ENCODE assay signal across 13 cellular contexts in the genomic region with DNA sequence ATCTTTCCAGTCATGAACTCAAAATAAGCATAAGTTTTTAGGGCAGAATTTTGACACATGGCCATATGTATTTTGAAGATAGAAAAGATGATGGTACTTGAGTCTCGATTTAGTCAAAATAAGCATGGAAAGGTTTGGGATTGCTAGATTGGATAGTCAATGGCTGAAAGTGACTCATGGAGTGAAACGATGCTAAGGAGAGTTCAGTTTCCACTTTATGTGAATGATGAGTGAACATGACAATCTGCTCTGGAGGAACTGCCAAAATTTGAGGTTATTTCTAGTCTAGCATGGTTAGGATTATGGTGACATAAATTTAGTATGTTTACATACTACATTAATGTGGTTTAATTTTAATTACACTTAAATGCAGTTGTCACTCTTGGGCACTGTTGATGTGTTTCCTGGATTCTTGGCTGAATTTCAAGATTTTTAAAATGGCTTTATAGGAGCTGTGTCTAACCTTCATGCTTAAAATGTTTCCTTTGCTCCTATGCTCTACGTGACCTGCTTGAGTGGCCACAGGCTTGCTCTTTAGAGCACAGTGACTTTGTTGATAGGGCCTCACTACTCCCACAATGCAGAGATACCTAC. TPM values are rescaled to one million over a fixed set of nuclear protein-coding genes. Genes with fewer than 3 reads are reported as not detected.
DNase-seq lines count a peak whose midpoint lies in the region; ATAC-seq, FAIRE-seq and TF ChIP-seq lines count a peak whose summit lies in the region.
"Had no signal": no experiment of that assay in that cellular context is flagged by ENCODE, and none has a peak within 500 bp of the region (broad histone marks: within the 10 kb centered on the region; RNA-seq: fewer than 3 reads in every experiment).

No MANE protein-coding gene starts in this region.

- no peaks in the 10 kb centered on the region for H3K79me2 ChIP-seq in HepG2 (ENCODE audit: insufficient read depth, low read length)

- H3K27ac ChIP-seq in HEK293 (ENCODE audit: extremely low read depth, low read depth, low read length), result no peak overlapping the region
- no peak overlapping the region for H3K27ac ChIP-seq in HepG2 (ENCODE audit: extremely low read length, insufficient read depth, low read length)

- no TSS peak for BruUV-seq in HepG2 (replicated peaks; lab: Mats Ljungman, UMichigan)

- CTCF ChIA-PET in HEK293 (lab: Yijun Ruan, JAX) (interaction anchor here (0.6 kb wide), 1 partner anchor 208 kb away, joined by 3 read pairs; no protein-coding TSS in a partner anchor), HepG2 (lab: Yijun Ruan, JAX; ENCODE audit: low intra/inter-chr PET ratio, low total read pairs) (no interaction called here)

- H2AFZ ChIP-seq in HepG2 (ENCODE audit: low read length), result no peak overlapping the region

- 79% methylated on average over 3 of the region's 3 CpGs for WGBS in HepG2 (ENCODE audit: low lambda C conversion rate)

- H3K36me3 ChIP-seq in HEK293 (ENCODE audit: control insufficient read depth in 2 of 2, insufficient read depth in 1 of 2, low read length in 2 of 2), result peaks cover 27 to 43% of the 10 kb centered on the region in 2 experiments
- H3K36me3 ChIP-seq in HepG2 (replicated peaks in 1 of 2; ENCODE audit: control insufficient read depth in 1 of 2, insufficient read depth in 2 of 2, low read length in 2 of 2), result peaks cover 3 to 13% of the 10 kb centered on the region in 2 experiments; a peak in 2 of 5 replicates

- H3K27ac Mint-ChIP-seq in activated naive CD4-positive, alpha-beta T cell treated with anti-CD3 and anti-CD28 coated beads, Interleukin-2, amount 50 U/mL, for 72 hours, result peak overlapping the region; percentile 71 to 92

- no peak overlapping the region for H3K9ac ChIP-seq in HepG2 (ENCODE audit: insufficient read depth, low read depth, low read length)

- DNase-seq in DMS 273 (lab: John Stamatoyannopoulos, UW; ENCODE audit: unreplicated experiment) (peak; percentile 67), DMS 273 treated with DMSO at 0.1 percent for 48 hours (lab: John Stamatoyannopoulos, UW) (no peak), HepG2 (ENCODE audit: low spot score) (no peak), H54 (ENCODE audit: insufficient read length, low spot score) (no peak)
- no peak for DNase-seq in activated naive CD4-positive, alpha-beta T cell treated with anti-CD3 and anti-CD28 coated beads, Interleukin-2, amount 50 U/mL, for 72 hours (ENCODE audit: low spot score in 2 of 2)
- DNase-seq in central memory CD4-positive, alpha-beta T cell, result no peak
- DNase-seq: 8988T; activated CD4-positive, alpha-beta T cell treated with anti-CD3 and anti-CD28 coated beads, Interleukin-2, amount 50 U/mL, for 48 hours; stimulated activated CD4-positive, alpha-beta T cell treated with anti-CD3 and anti-CD28 coated beads, Interleukin-4, amount 100 ng/mL, for 4 hours; upper lobe of left lung had no signal

- TF ChIP-seq EP300 in HepG2 (IDR thresholded peaks at IDR 0.05; ENCODE audit: low read depth in 2 of 2, low read length in 2 of 2), result no peak
- TF ChIP-seq EP300 in HepG2 (CRISPR knock-in tag; IDR thresholded peaks at IDR 0.05; ENCODE audit: borderline replicate concordance), result no peak

- H3K9me3 ChIP-seq in HEK293 (ENCODE audit: control insufficient read depth, insufficient read depth, low read depth, low read length), result no peaks in the 10 kb centered on the region
- H3K9me3 ChIP-seq in HepG2 (ENCODE audit: low read length), result no peaks in the 10 kb centered on the region
- H3K9me3 ChIP-seq: upper lobe of left lung had no signal

- H3K4me3 ChIP-seq in HEK293 (ENCODE audit: low read depth, low read length) (no peak overlapping the region), HepG2 (replicated peaks in 1 of 3; ENCODE audit: insufficient read depth in 1 of 3, low read depth in 2 of 3, low read length in 3 of 3) (no peak overlapping the region)
- H3K4me3 ChIP-seq: upper lobe of left lung had no signal

- TF ChIP-seq RAD21 in HepG2 (CRISPR knock-in tag; IDR thresholded peaks at IDR 0.05), result no peak

- POLR2A ChIA-PET in HEK293 (lab: Yijun Ruan, JAX), result interaction anchor here (0.6 to 1.1 kb wide), 2 partner anchors 12 to 1738 kb away, joined by 3 to 10 read pairs; no protein-coding TSS in a partner anchor
- POLR2A ChIA-PET in HepG2 (lab: Yijun Ruan, JAX), result no interaction called here

- peaks cover 15% of the 10 kb centered on the region; the same call in 1 of the 2 replicates for H4K20me1 ChIP-seq in HepG2 (ENCODE audit: insufficient read depth, low read length)

- TF ChIP-seq CTCF in HEK293 (tag by site-specific recombination; IDR thresholded peaks at IDR 0.05) (no peak), HepG2 (CRISPR knock-in tag; IDR thresholded peaks at IDR 0.05) (no peak)

- no peak; a peak in 1 of 4 replicates for TF ChIP-seq POLR2A in HepG2 (IDR thresholded peaks at IDR 0.05; ENCODE audit: insufficient read depth in 1 of 2, low read depth in 2 of 2, low read length in 2 of 2)
- TF ChIP-seq POLR2A in H54 (IDR thresholded peaks at IDR 0.05; ENCODE audit: low read depth, low read length), result no peak

- H3K9me3 Mint-ChIP-seq in activated naive CD4-positive, alpha-beta T cell treated with anti-CD3 and anti-CD28 coated beads, Interleukin-2, amount 50 U/mL, for 72 hours, result no peaks in the 10 kb centered on the region
- H3K9me3 Mint-ChIP-seq: nephron had no signal

- H3K27me3 ChIP-seq in HepG2 (ENCODE audit: control insufficient read depth in 1 of 2, insufficient read depth in 2 of 2, low read length in 2 of 2), result no peaks in the 10 kb centered on the region
- H3K27me3 ChIP-seq: upper lobe of left lung had no signal

- FAIRE-seq in HepG2 (lab: Jason Lieb, UNC) (no peak), H54 (lab: Jason Lieb, UNC) (no peak)

- peaks cover 7 to 18% of the 10 kb centered on the region in 2 donors for H3K36me3 Mint-ChIP-seq in activated naive CD4-positive, alpha-beta T cell treated with anti-CD3 and anti-CD28 coated beads, Interleukin-2, amount 50 U/mL, for 72 hours

- in situ Hi-C loops in HepG2 (cut with HindIII; ENCODE audit: extremely low pct_ligation_motif_present, low pct_unique_long_range_greater_than_20kb), result no loop called here

- H3K4me1 ChIP-seq in HEK293 (ENCODE audit: control insufficient read depth, insufficient read depth, low read length), result no peaks in the 10 kb centered on the region
- H3K4me1 ChIP-seq in HepG2 (ENCODE audit: insufficient read depth, low read length), result no peaks in the 10 kb centered on the region

- no peak overlapping the region for H3K4me2 ChIP-seq in HepG2 (ENCODE audit: low read depth, low read length)

- ATAC-seq in activated naive CD4-positive, alpha-beta T cell treated with anti-CD3 and anti-CD28 coated beads, Interleukin-2, amount 50 U/mL, for 72 hours, result peak; percentile 12 to 56
- ATAC-seq in HepG2, result 0 out of 3 replicates have a peak, but pooled peaks have one; percentile 5
- ATAC-seq in GM21576 (IDR thresholded peaks at IDR 0.05; ENCODE audit: unreplicated experiment), result no peak

- intact Hi-C loops in HepG2 (cut with micrococcal nuclease; ENCODE audit: unreplicated experiment), result loop anchor here (1.0 kb wide), 1 partner anchor 61 kb away; no protein-coding TSS in a partner anchor

TF ChIP-seq in HEK293, 187 proteins besides CTCF, POLR2A, EP300 and RAD21 (continues in another document):
- peak; percentile 19; the same call in 1 of the 2 replicates for TF ChIP-seq ZNF629 (tag by site-specific recombination; IDR thresholded peaks at IDR 0.05)
- TF ChIP-seq PRDM1 (tag by site-specific recombination; IDR thresholded peaks at IDR 0.05), result peak; percentile 80
- no peak for TF ChIP-seq WT1 (tag by site-specific recombination; IDR thresholded peaks at IDR 0.05)

TF ChIP-seq in HepG2, 621 proteins besides CTCF, POLR2A, EP300 and RAD21 (continues in another document):
- peak; percentile 9; the same call in 1 of the 2 replicates for TF ChIP-seq SSRP1 (CRISPR knock-in tag; IDR thresholded peaks at IDR 0.05)
- TF ChIP-seq NR2F1 (CRISPR knock-in tag; IDR thresholded peaks at IDR 0.05), result peak in 1 of 2 experiments; percentile 7; a peak in 1 of 4 replicates
- peak; percentile 74 for TF ChIP-seq POLR2G (IDR thresholded peaks at IDR 0.05; ENCODE audit: low read depth, low read length)
- peak; percentile 51 for TF ChIP-seq RBM22 (optimal IDR thresholded peaks at IDR 0.05; ENCODE audit: low read length)
- no peak for TF ChIP-seq MLLT10 (CRISPR knock-in tag; IDR thresholded peaks at IDR 0.05)
- TF ChIP-seq PRMT3 (CRISPR knock-in tag; IDR thresholded peaks at IDR 0.05; ENCODE audit: borderline replicate concordance, low read depth), result no peak
- no peak for TF ChIP-seq ZNF256 (CRISPR knock-in tag; conservative IDR thresholded peaks at IDR 0.05)
- no peak for TF ChIP-seq SRSF9 (IDR thresholded peaks at IDR 0.05; ENCODE audit: borderline replicate concordance, insufficient read depth, low read depth, low read length, poor library complexity, severe bottlenecking)
- TF ChIP-seq ZKSCAN8 (CRISPR knock-in tag; IDR thresholded peaks at IDR 0.05; ENCODE audit: borderline replicate concordance), result no peak
- TF ChIP-seq ZNF333 (CRISPR knock-in tag; IDR thresholded peaks at IDR 0.05; ENCODE audit: borderline replicate concordance), result no peak

RNA-seq across cellular contexts. Expression of gene DDX3X, which starts 17.1 kb away (rescaled TPM):
- total RNA-seq in activated naive CD4-positive, alpha-beta T cell treated with anti-CD3 and anti-CD28 coated beads, Interleukin-2, amount 50 U/mL, for 72 hours, result 100 to 1,000 TPM; 248 to 259 TPM
- total RNA-seq in HepG2 (2016; rRNA removed; fragmentation: Illumina TruSeq; extraction: Trizol), result 239 and 370 TPM in 2 replicates
- 10.9 and 11.5 TPM in 2 replicates for total RNA-seq in HepG2 (2016; cell fraction: cytosol; rRNA removed; fragmentation: Illumina TruSeq; extraction: Trizol; ENCODE audit: low read depth)
- total RNA-seq in HepG2 (2016; cell fraction: insoluble cytoplasmic fraction; rRNA removed; fragmentation: Illumina TruSeq; extraction: Trizol), result 250 and 342 TPM in 2 replicates
- 50.1 and 56.9 TPM in 2 replicates for total RNA-seq in HepG2 (2016; cell fraction: membrane; rRNA removed; fragmentation: Illumina TruSeq; extraction: Trizol)
- 205 and 220 TPM in 2 replicates for total RNA-seq in HepG2 (2016; cell fraction: nucleus; rRNA removed; fragmentation: Illumina TruSeq; extraction: Trizol)
- polyA plus RNA-seq in HepG2 (2011; rRNA removed), result 53.0 and 53.5 TPM in 2 replicates
- 22.8 and 38.5 TPM in 2 replicates for polyA plus RNA-seq in HepG2 (2011; cell fraction: cytosol; rRNA removed)
- polyA plus RNA-seq in HepG2 (2011; cell fraction: nucleus; rRNA removed), result 46.9 and 70.9 TPM in 2 replicates
- polyA plus RNA-seq in HepG2 (2012), result 111 and 117 TPM in 2 replicates
- polyA plus RNA-seq in HepG2 (2016; cell fraction: cytosol; fragmentation: Illumina TruSeq; extraction: Trizol; ENCODE audit: low read depth), result 3.4 and 4.0 TPM in 2 replicates
- polyA plus RNA-seq in HepG2 (2016; cell fraction: insoluble cytoplasmic fraction; fragmentation: Illumina TruSeq; extraction: Trizol; ENCODE audit: low read depth), result 216 and 226 TPM in 2 replicates
- 12.2 and 15.8 TPM in 2 replicates for polyA plus RNA-seq in HepG2 (2016; cell fraction: membrane; fragmentation: Illumina TruSeq; extraction: Trizol; ENCODE audit: low read depth)
- polyA plus RNA-seq in HepG2 (2016; cell fraction: nucleus; fragmentation: Illumina TruSeq; extraction: Trizol; ENCODE audit: insufficient read depth, low read depth), result 181 and 195 TPM in 2 replicates
- polyA minus RNA-seq in HepG2 (2011; rRNA and poly(A)+ RNA removed; ENCODE audit: low replicate concordance), result 87.7 and 227 TPM in 2 replicates
- polyA minus RNA-seq in HepG2 (2011; cell fraction: cytosol; rRNA and poly(A)+ RNA removed), result 89.6 and 98.9 TPM in 2 replicates
- polyA minus RNA-seq in HepG2 (2011; cell fraction: nucleus; rRNA and poly(A)+ RNA removed), result 324 and 365 TPM in 2 replicates
